Comparison of ENCODE assay signal across 8 cellular contexts in the genomic region with DNA sequence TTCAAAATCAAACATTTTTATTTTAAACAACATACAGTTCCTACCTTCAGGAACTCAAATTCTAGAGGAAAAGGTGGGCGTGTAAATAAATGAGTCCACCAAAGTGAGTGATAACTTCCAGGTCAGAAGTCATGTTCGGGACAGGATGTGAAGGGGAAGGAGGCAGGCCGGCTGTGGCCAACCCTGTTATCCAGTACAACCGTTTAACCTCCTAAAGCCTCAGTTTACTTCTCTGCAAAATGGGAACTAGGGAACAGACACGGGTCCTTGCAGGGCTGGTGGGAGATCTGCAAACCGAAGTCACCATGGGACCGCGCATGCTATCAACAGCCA. TPM values are rescaled to one million over a fixed set of nuclear protein-coding genes. Genes with fewer than 3 reads are reported as not detected.
DNase-seq lines count a peak whose midpoint lies in the region; ATAC-seq, FAIRE-seq and TF ChIP-seq lines count a peak whose summit lies in the region.

No MANE protein-coding gene starts in this region.

- H3K4me1 ChIP-seq in CD8-positive, alpha-beta T cell (ENCODE audit: insufficient read depth, low read length) = peaks cover 29% of the 10 kb centered on the region
- H3K4me1 ChIP-seq in left lung = peaks cover 22 to 39% of the 10 kb centered on the region in 2 donors
- peaks cover 4 to 43% (median 37%) of the 10 kb centered on the region in 5 donors for H3K4me1 ChIP-seq in subcutaneous abdominal adipose tissue (ENCODE audit: control insufficient read depth in 5 of 5, insufficient read depth in 5 of 5, low read length in 5 of 5)

- H3K4me3 ChIP-seq in CD8-positive, alpha-beta T cell (ENCODE audit: low read depth, low read length) = peak overlapping the region; percentile 88
- peak overlapping the region; percentile 100 for H3K4me3 ChIP-seq in bronchial epithelial cell (ENCODE audit: low read depth, low read length)
- H3K4me3 ChIP-seq in left lung = peak overlapping the region; percentile 80 to 86
- peak overlapping the region; percentile 89 to 99 (median 94) for H3K4me3 ChIP-seq in subcutaneous abdominal adipose tissue (ENCODE audit: low read depth in 1 of 5, low read length in 5 of 5)

- FAIRE-seq in RCC 7860 (lab: Jason Lieb, UNC) = no peak
- no peak for FAIRE-seq in bronchial epithelial cell (lab: Jason Lieb, UNC)

- H3K4me1 Mint-ChIP-seq in CD8-positive, alpha-beta T cell (ENCODE audit: low read depth) = peaks cover 51% of the 10 kb centered on the region

- H3K27ac Mint-ChIP-seq in CD8-positive, alpha-beta T cell = peak overlapping the region; percentile 99

- H3K27ac ChIP-seq in CD8-positive, alpha-beta T cell (ENCODE audit: low read depth, low read length) = peak overlapping the region; percentile 86
- peak overlapping the region; percentile 86 to 90 for H3K27ac ChIP-seq in left lung
- peak overlapping the region; percentile 87 for H3K27ac ChIP-seq in subcutaneous abdominal adipose tissue (ENCODE audit: low read depth, low read length)

- peak overlapping the region; percentile 97 for H3K4me3 Mint-ChIP-seq in CD8-positive, alpha-beta T cell

- H3K27me3 Mint-ChIP-seq in CD8-positive, alpha-beta T cell (ENCODE audit: low read depth) = no peaks in the 10 kb centered on the region

- intact Hi-C loops in CD8-positive, alpha-beta T cell (cut with DNase I, micrococcal nuclease) = loop anchor here (1.0 to 5.0 kb wide), 3 partner anchors 181 to 765 kb away; a partner anchor contains a TSS
- intact Hi-C loops in left lung (cut with DNase I) = no loop called here

- peak overlapping the region; percentile 3 to 94 (median 85) for H3K9ac ChIP-seq in subcutaneous abdominal adipose tissue (ENCODE audit: low read length in 5 of 5)

- no peaks in the 10 kb centered on the region for H3K9me3 ChIP-seq in CD8-positive, alpha-beta T cell (ENCODE audit: low read length)
- peaks cover 0 to 7% of the 10 kb centered on the region in 2 donors for H3K9me3 ChIP-seq in left lung
- no peaks in the 10 kb centered on the region for H3K9me3 ChIP-seq in subcutaneous abdominal adipose tissue (ENCODE audit: control insufficient read depth in 5 of 5, low read length in 5 of 5)

- POLR2A ChIA-PET in CD8-positive, alpha-beta T cell (lab: Charles Lee) = interaction anchor here (1.7 to 4.0 kb wide), 2 partner anchors 142 to 181 kb away, joined by 8 to 22 read pairs; a partner anchor contains a TSS

- H3K36me3 Mint-ChIP-seq in CD8-positive, alpha-beta T cell = peaks cover 16% of the 10 kb centered on the region

- no peaks in the 10 kb centered on the region for H3K27me3 ChIP-seq in CD8-positive, alpha-beta T cell (ENCODE audit: insufficient read depth, low read length)
- H3K27me3 ChIP-seq in bronchial epithelial cell (ENCODE audit: control insufficient read depth, insufficient read depth, low read length) (no peaks in the 10 kb centered on the region), left lung (no peaks in the 10 kb centered on the region), subcutaneous abdominal adipose tissue (ENCODE audit: control insufficient read depth in 5 of 5, insufficient read depth in 4 of 5, low read length in 5 of 5) (no peaks in the 10 kb centered on the region)

- no peaks in the 10 kb centered on the region for H3K9me3 Mint-ChIP-seq in CD8-positive, alpha-beta T cell

- CTCF ChIA-PET in CD8-positive, alpha-beta T cell (lab: Charles Lee) = interaction anchor here (1.5 to 1.9 kb wide), 2 partner anchors 47 to 274 kb away, joined by 3 to 6 read pairs; no protein-coding TSS in a partner anchor

- peak; percentile 11 for ATAC-seq in CD8-positive, alpha-beta T cell
- ATAC-seq in GM19328 (IDR thresholded peaks at IDR 0.05; ENCODE audit: unreplicated experiment) (peak; percentile 12), HG03196 (IDR thresholded peaks at IDR 0.05; ENCODE audit: unreplicated experiment) (peak; percentile 9), left lung (peak; percentile 18)

- H3K36me3 ChIP-seq in CD8-positive, alpha-beta T cell (ENCODE audit: insufficient read depth, low read length) = no peaks in the 10 kb centered on the region
- H3K36me3 ChIP-seq in bronchial epithelial cell (ENCODE audit: control insufficient read depth, insufficient read depth, low read length) = peaks cover 2% of the 10 kb centered on the region
- H3K36me3 ChIP-seq in left lung = peaks cover 0 to 5% of the 10 kb centered on the region in 2 donors
- H3K36me3 ChIP-seq in subcutaneous abdominal adipose tissue (ENCODE audit: control insufficient read depth in 5 of 5, insufficient read depth in 5 of 5, low read length in 5 of 5) = peaks cover 0 to 4% (median 0%) of the 10 kb centered on the region in 5 donors

- no peak for TF ChIP-seq CTCF in CD8-positive, alpha-beta T cell (IDR thresholded peaks at IDR 0.05)
- TF ChIP-seq CTCF in bronchial epithelial cell (IDR thresholded peaks at IDR 0.05; ENCODE audit: insufficient read depth, low read length, severe bottlenecking) (no peak), left lung (IDR thresholded peaks at IDR 0.05) (no peak)

- peak in 1 of 7 experiments; percentile 24 for DNase-seq in CD8-positive, alpha-beta T cell
- DNase-seq in RCC 7860 (ENCODE audit: low spot score) = peak; percentile 42
- DNase-seq in bronchial epithelial cell (ENCODE audit: low read depth) = peak; percentile 34
- no peak for DNase-seq in left lung
- DNase-seq in stimulated activated naive CD4-positive, alpha-beta T cell (lab: John Stamatoyannopoulos, UW) = no peak

RNA-seq across cellular contexts. Expression of a gene that starts 0.4 kb away (rescaled TPM):
- total RNA-seq in CD8-positive, alpha-beta T cell = 1 to 10 TPM; 7.1 to 9.7 TPM
- total RNA-seq in bronchial epithelial cell (41.2 and 44.5 TPM in 2 replicates), left lung (10 to 100 TPM; 18.2 to 22.3 TPM)

RNA-seq across cellular contexts. Expression of a gene that starts 2.2 kb away (rescaled TPM):
- total RNA-seq in CD8-positive, alpha-beta T cell = 10 to 100 TPM; 33.3 to 35.1 TPM
- 52.9 and 94.3 TPM in 2 replicates for total RNA-seq in bronchial epithelial cell
- 10 to 100 TPM; 83.0 to 99.4 TPM for total RNA-seq in left lung

Comparison
In these comparisons a context has a peak if more than half of its experiments do, and no peak if none do; other contexts are left out.
1. DNase-seq: peak in RCC 7860 (single experiment) and bronchial epithelial cell (single experiment); none in left lung (0 of 2) and stimulated activated naive CD4-positive, alpha-beta T cell (0 of 6).
2. intact Hi-C loops: an anchor here in CD8-positive, alpha-beta T cell (1.0 to 5.0 kb wide); none called in left lung.
3. Peak in every context shown above with its lines, with median percentiles within 50 percentile points of each other: ATAC-seq, H3K27ac ChIP-seq and H3K4me3 ChIP-seq.